Comparison of ENCODE assay signal across 20 cellular contexts in the genomic region with DNA sequence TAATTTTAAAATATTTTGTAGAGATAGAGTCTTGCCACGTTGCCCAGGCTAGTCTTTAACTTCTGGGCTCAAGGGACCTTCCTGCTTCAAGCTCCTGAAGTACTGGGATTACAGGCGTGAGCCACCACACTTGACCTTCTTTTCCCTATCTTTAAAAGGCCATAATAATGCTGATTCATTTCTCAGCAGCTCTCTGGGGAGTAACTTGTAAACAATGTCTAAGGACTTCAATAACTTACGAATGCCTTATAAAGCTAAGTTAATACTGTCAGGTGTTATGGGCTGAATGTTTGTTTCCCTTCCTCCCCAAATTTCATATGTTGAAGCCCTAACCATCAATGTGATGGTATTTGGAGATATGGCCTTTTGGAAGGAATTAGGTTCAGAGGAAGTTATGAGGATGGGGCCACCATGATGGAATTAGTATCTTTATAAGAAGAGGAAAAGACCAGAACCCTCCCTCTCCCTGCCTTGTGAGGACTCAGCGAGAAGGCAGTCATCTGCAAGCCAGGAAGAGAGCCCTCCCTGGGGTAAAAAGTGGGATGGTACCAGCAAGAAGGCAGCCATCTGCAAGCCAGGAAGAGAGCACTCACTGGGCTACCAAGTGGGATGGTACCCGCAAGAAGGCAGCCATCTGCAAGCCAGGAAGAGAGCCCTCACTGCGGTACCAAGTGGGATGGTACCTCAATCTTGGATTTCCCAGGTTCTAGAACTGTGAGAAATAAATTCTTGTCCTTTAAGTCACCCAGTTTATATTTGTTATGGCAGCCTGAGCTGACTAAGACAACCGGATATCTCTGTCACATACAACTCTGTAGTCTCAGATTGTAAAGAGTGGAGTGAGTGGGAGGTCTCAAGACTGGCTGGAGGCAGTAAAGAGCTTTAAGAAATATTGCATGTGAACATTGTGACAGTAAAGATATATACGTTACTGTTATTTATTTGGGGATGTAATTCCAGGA. TPM values are rescaled to one million over a fixed set of nuclear protein-coding genes. Genes with fewer than 3 reads are reported as not detected.
DNase-seq lines count a peak whose midpoint lies in the region; ATAC-seq, FAIRE-seq and TF ChIP-seq lines count a peak whose summit lies in the region.
"Had no signal": no experiment of that assay in that cellular context is flagged by ENCODE, and none has a peak within 500 bp of the region (broad histone marks: within the 10 kb centered on the region; RNA-seq: fewer than 3 reads in every experiment).

No MANE protein-coding gene starts in this region.

- 91% methylated on average over 8 of the region's 8 CpGs; no CpG with 5 or more reads in 1 of the 2 experiments for WGBS in H1 (ENCODE audit: extremely low coverage in 1 of 2, insufficient coverage in 1 of 2, insufficient read length in 1 of 2, insufficient replicate concordance in 2 of 2, low coverage in 1 of 2, low lambda C conversion rate in 2 of 2, missing lambda C conversion rate in 1 of 2), 2 experiments
- WGBS in smooth muscle cell (ENCODE audit: low lambda C conversion rate): 45% methylated on average over 8 of the region's 8 CpGs

- H3K79me1 ChIP-seq in H1 (ENCODE audit: low read depth, low read length): no peaks in the 10 kb centered on the region

- H3K27me3 ChIP-seq in H1 (replicated peaks in 1 of 4; ENCODE audit: control insufficient read depth in 3 of 4, extremely low read depth in 1 of 4, insufficient read depth in 3 of 4, low read length in 3 of 4) (no peaks in the 10 kb centered on the region), smooth muscle cell (ENCODE audit: low read depth) (no peaks in the 10 kb centered on the region)
- H3K27me3 ChIP-seq: heart right ventricle, sigmoid colon, uterus had no signal

- TF ChIP-seq POLR2A in H1 (IDR thresholded peaks at IDR 0.05; ENCODE audit: control extremely low read depth in 1 of 2, low read depth in 2 of 2, low read length in 2 of 2): no peak

- no peak overlapping the region for H4K5ac ChIP-seq in H1 (ENCODE audit: insufficient read length, low read depth, low read length)

- no peak for TF ChIP-seq CTCF in H1 (IDR thresholded peaks at IDR 0.05; ENCODE audit: control extremely low read depth in 1 of 3, insufficient read depth in 1 of 3, low read depth in 1 of 3, low read length in 3 of 3)
- TF ChIP-seq CTCF in smooth muscle cell (IDR thresholded peaks at IDR 0.05; ENCODE audit: borderline replicate concordance, insufficient read depth, poor library complexity, severe bottlenecking): no peak

- no peaks in the 10 kb centered on the region for H3K23me2 ChIP-seq in H1 (ENCODE audit: low read depth, low read length)

- no peak overlapping the region for H2BK5ac ChIP-seq in H1 (ENCODE audit: low read depth, low read length)

- TF ChIP-seq EP300 in H1 (IDR thresholded peaks at IDR 0.05; ENCODE audit: borderline replicate concordance in 1 of 2, low read depth in 2 of 2, low read length in 2 of 2): no peak

- H2AK5ac ChIP-seq in H1 (ENCODE audit: low read depth, low read length): no peak overlapping the region

- H2BK12ac ChIP-seq in H1 (ENCODE audit: low read depth, low read length): no peak overlapping the region

- no peak overlapping the region for H3K4ac ChIP-seq in H1 (replicated peaks; ENCODE audit: insufficient read length, low read depth, low read length)

- H3K18ac ChIP-seq in H1 (ENCODE audit: extremely low read depth, low read length): no peak overlapping the region

- no peak overlapping the region for H3K4me2 ChIP-seq in H1 (ENCODE audit: insufficient read depth in 1 of 2, low read depth in 2 of 2, low read length in 2 of 2)
- H3K4me2 ChIP-seq in smooth muscle cell: peak overlapping the region; percentile 35

- H3K23ac ChIP-seq in H1 (ENCODE audit: insufficient read length): no peak overlapping the region

- no peaks in the 10 kb centered on the region for H4K20me1 ChIP-seq in H1 (replicated peaks in 1 of 2; ENCODE audit: control insufficient read depth in 1 of 2, insufficient read depth in 2 of 2, low read length in 2 of 2)
- H4K20me1 ChIP-seq in smooth muscle cell (ENCODE audit: low read depth): no peaks in the 10 kb centered on the region

- H4K8ac ChIP-seq in H1 (ENCODE audit: extremely low read depth, insufficient read depth, low read length): no peak overlapping the region

- DNase-seq in ELR (ENCODE audit: low read depth) (peak; percentile 56), M059J (ENCODE audit: low read depth) (peak; percentile 58), H1 (ENCODE audit: low read depth in 1 of 2, low spot score in 2 of 2) (no peak), smooth muscle cell (lab: John Stamatoyannopoulos, UW; ENCODE audit: unreplicated experiment) (no peak), DMS79 treated with DMSO at 0.1 percent for 48 hours (lab: John Stamatoyannopoulos, UW) (no peak)
- no peak for DNase-seq in stimulated activated CD8-positive, alpha-beta memory T cell treated with anti-CD3 and anti-CD28 coated beads, Interleukin-4, amount 100 ng/mL, for 48 hours
- DNase-seq: activated CD4-positive, alpha-beta T cell treated with anti-CD3 and anti-CD28 coated beads for 1 hour; activated naive CD4-positive, alpha-beta T cell treated with anti-CD3 and anti-CD28 coated beads, Interleukin-2, amount 10 ng/mL, durations not matched to agents 7 days and 5 days; activated T-cell treated with anti-CD3 and anti-CD28 coated beads, Interleukin-2, amount 50 U/mL, for 48 hours; anterior cingulate cortex; CD8-positive, alpha-beta T cell; GOT3; heart right ventricle; NCI-H187; sigmoid colon; T-cell; uterus had no signal

- TF ChIP-seq RAD21 in H1 (IDR thresholded peaks at IDR 0.05 in 1 of 2, conservative IDR thresholded peaks at IDR 0.05 in 1 of 2; ENCODE audit: low read depth in 2 of 2, low read length in 2 of 2): no peak

- H3K27ac ChIP-seq in H1 (ENCODE audit: low read depth, low read length): no peak overlapping the region
- peak overlapping the region; percentile 66 for H3K27ac ChIP-seq in smooth muscle cell (ENCODE audit: low read depth)
- H3K27ac ChIP-seq: heart right ventricle, sigmoid colon, uterus had no signal

- H3K4me3 ChIP-seq in H1 (ENCODE audit: extremely low read depth in 1 of 4, insufficient read depth in 2 of 4, low read depth in 3 of 4, low read length in 4 of 4) (no peak overlapping the region), smooth muscle cell (no peak overlapping the region)
- H3K4me3 ChIP-seq: heart right ventricle, sigmoid colon, uterus had no signal

- H2BK20ac ChIP-seq in H1 (ENCODE audit: low read length): no peak overlapping the region

- H4K91ac ChIP-seq in H1 (replicated peaks; ENCODE audit: insufficient read length, low read length): no peak overlapping the region

- H3K36me3 ChIP-seq in H1 (ENCODE audit: control insufficient read depth in 2 of 4, insufficient read depth in 4 of 4, low read length in 3 of 4) (no peaks in the 10 kb centered on the region), smooth muscle cell (ENCODE audit: low read depth) (no peaks in the 10 kb centered on the region)
- H3K36me3 ChIP-seq: heart right ventricle, sigmoid colon, uterus had no signal

- no peak for ATAC-seq in GM18520 (IDR thresholded peaks at IDR 0.05; ENCODE audit: unreplicated experiment)
- ATAC-seq: CD8-positive, alpha-beta T cell; heart right ventricle; left lobe of liver; T-cell had no signal

- H2AFZ ChIP-seq in H1 (ENCODE audit: low read length) (0 out of 2 replicates have a peak overlapping the region, but pooled peaks have one; percentile 45), smooth muscle cell (ENCODE audit: low read depth) (no peak overlapping the region)

- no peak overlapping the region for H3K56ac ChIP-seq in H1 (replicated peaks; ENCODE audit: insufficient read length, low read depth, low read length)

- H3F3A ChIP-seq in smooth muscle cell (ENCODE audit: low read depth): peaks cover 3% of the 10 kb centered on the region

- H3K4me1 ChIP-seq in H1 (replicated peaks in 1 of 4; ENCODE audit: control insufficient read depth in 3 of 4, insufficient read depth in 4 of 4, low read length in 3 of 4) (peaks cover 0 to 2% (median 0%) of the 10 kb centered on the region in 4 experiments; a peak in 1 of 7 replicates), smooth muscle cell (ENCODE audit: low read depth) (no peaks in the 10 kb centered on the region)
- H3K4me1 ChIP-seq: sigmoid colon, uterus had no signal

- no peak for FAIRE-seq in H1 (lab: Jason Lieb, UNC)
- FAIRE-seq: TTC549 had no signal

- CTCF ChIA-PET in H1 (lab: Charles Lee; ENCODE audit: partially characterized antibody): interaction anchor here (0.5 to 2.2 kb wide), 4 partner anchors 9 to 754 kb away, joined by 3 to 11 read pairs (median 3); no protein-coding TSS in a partner anchor

- H2BK15ac ChIP-seq in H1 (ENCODE audit: low read length): no peak overlapping the region

- no peak overlapping the region for H3K14ac ChIP-seq in H1 (ENCODE audit: insufficient read length)

- no peak overlapping the region for H2BK120ac ChIP-seq in H1 (replicated peaks; ENCODE audit: low read depth, low read length)

- no peaks in the 10 kb centered on the region for H3K79me2 ChIP-seq in H1 (ENCODE audit: control insufficient read depth in 1 of 2, insufficient read depth in 2 of 2, low read length in 2 of 2)
- H3K79me2 ChIP-seq in smooth muscle cell (ENCODE audit: low read depth): no peaks in the 10 kb centered on the region

- POLR2A ChIA-PET in H1 (lab: Charles Lee; ENCODE audit: partially characterized antibody): interaction anchor here (0.8 to 1.2 kb wide), 3 partner anchors 13 to 49 kb away, joined by 3 to 4 read pairs (median 3); partner anchors contain the start of gene YBX3

- no peak overlapping the region for H3K9ac ChIP-seq in H1 (replicated peaks in 1 of 4; ENCODE audit: extremely low read depth in 1 of 4, low read depth in 3 of 4, low read length in 3 of 4)
- H3K9ac ChIP-seq in smooth muscle cell (ENCODE audit: low read depth): no peak overlapping the region

- H3K9me3 ChIP-seq in H1 (ENCODE audit: insufficient read depth in 2 of 2, low read depth in 1 of 2, low read length in 1 of 2) (no peaks in the 10 kb centered on the region), smooth muscle cell (replicated peaks; ENCODE audit: low read depth) (no peaks in the 10 kb centered on the region)
- H3K9me3 ChIP-seq: heart right ventricle, sigmoid colon, uterus had no signal

TF ChIP-seq in H1, 55 proteins besides CTCF, POLR2A, EP300 and RAD21 (continues in another document):
- TF ChIP-seq MAFK (IDR thresholded peaks at IDR 0.05; ENCODE audit: low read depth, low read length) (no peak), GTF2F1 (IDR thresholded peaks at IDR 0.05; ENCODE audit: borderline replicate concordance, low read depth, low read length) (no peak)

RNA-seq across cellular contexts. Expression of gene YBX3, which starts 16.3 kb away (rescaled TPM):
- total RNA-seq in M059J (2014; rRNA removed; shearing (Covaris generic)): 44.7 and 46.6 TPM in 2 replicates
- 480 and 495 TPM in 2 replicates for total RNA-seq in H1 (2021; fragmentation: NEBNext Ultra II Directional; extraction: Animal tissue kit (Norgen Biotek cat#: 25700))
- polyA plus RNA-seq in H1 (2011; rRNA removed): 83.1 and 155 TPM in 2 replicates
- 141 TPM for polyA plus RNA-seq in H1 (2011; cell fraction: cytosol; rRNA removed)
- 274 TPM for polyA plus RNA-seq in H1 (2011; cell fraction: nucleus; rRNA removed)
- polyA plus RNA-seq in H1 (2012, experiment 1 of 2): 220 to 296 TPM (median 281 TPM) in 4 replicates
- 278 TPM for polyA plus RNA-seq in H1 (2012, experiment 2 of 2)
- polyA plus RNA-seq in H1 (2013, experiment 1 of 2): 403 TPM
- polyA plus RNA-seq in H1 (2013, experiment 2 of 2): 381 TPM
- polyA minus RNA-seq in H1 (2011; rRNA and poly(A)+ RNA removed): 53.8 and 94.7 TPM in 2 replicates
- polyA minus RNA-seq in H1 (2011; cell fraction: cytosol; rRNA and poly(A)+ RNA removed): 116 TPM
- polyA minus RNA-seq in H1 (2011; cell fraction: nucleus; rRNA and poly(A)+ RNA removed): 163 TPM
- total RNA-seq in smooth muscle cell: 93.5 and 129 TPM in 2 replicates
- 188 and 237 TPM in 2 replicates for polyA plus RNA-seq in smooth muscle cell

Comparison
In these comparisons a context has a peak if more than half of its experiments do, and no peak if none do; other contexts are left out.
1. DNase-seq: peak in ELR (single experiment) and M059J (single experiment); none in H1 (0 of 2), smooth muscle cell (single experiment), stimulated activated CD8-positive, alpha-beta memory T cell treated with anti-CD3 and anti-CD28 coated beads, Interleukin-4, amount 100 ng/mL, for 48 hours (single experiment) and DMS79 treated with DMSO at 0.1 percent for 48 hours (single experiment).